Comparison of ENCODE assay signal across 8 cellular contexts in the genomic region with DNA sequence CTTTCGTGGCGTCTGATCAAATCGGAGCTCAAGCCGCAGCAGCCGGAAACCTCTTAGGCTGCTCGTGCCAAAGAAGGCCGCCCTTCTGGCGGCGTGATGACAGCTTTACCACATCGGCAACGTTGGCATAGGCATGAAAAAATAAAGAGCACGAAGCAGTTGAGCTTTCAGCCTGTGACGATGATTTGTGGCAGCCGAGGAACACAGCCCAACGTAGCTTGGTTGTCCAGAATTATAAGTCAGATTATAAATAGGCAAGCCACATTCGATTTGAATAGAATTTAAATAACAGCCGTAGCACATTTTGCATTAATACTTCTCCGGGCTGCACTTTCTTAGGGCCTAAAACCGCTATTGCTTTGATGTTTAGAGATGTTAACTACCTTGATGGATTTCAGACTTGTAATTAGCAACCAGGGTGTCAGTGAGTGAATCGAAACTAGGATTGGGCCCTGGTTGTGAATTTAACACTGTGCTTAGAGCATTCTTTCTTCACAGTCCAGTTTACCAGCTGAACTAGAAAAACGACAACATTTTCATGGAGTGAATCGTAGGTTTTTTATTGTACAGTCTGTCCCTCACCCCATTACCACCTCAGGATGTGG. TPM values are rescaled to one million over a fixed set of nuclear protein-coding genes. Genes with fewer than 3 reads are reported as not detected.
DNase-seq lines count a peak whose midpoint lies in the region; ATAC-seq and TF ChIP-seq lines count a peak whose summit lies in the region.

No MANE protein-coding gene starts in this region.

- H3K4me3 ChIP-seq in LNCaP clone FGC (ENCODE audit: low read depth, low read length) = peak overlapping the region; percentile 68
- peak overlapping the region; percentile 86 for H3K4me3 ChIP-seq in osteoblast (ENCODE audit: insufficient read depth, low read length)
- peak overlapping the region; percentile 96 for H3K4me3 ChIP-seq in thoracic aorta

- H2AFZ ChIP-seq in osteoblast (ENCODE audit: low read length) = peak overlapping the region; percentile 65

- H3K9me3 ChIP-seq in osteoblast (ENCODE audit: low read depth, low read length) (no peaks in the 10 kb centered on the region), thoracic aorta (no peaks in the 10 kb centered on the region)

- H3K27me3 ChIP-seq in osteoblast (ENCODE audit: insufficient read depth, low read length) (no peaks in the 10 kb centered on the region), thoracic aorta (replicated peaks; ENCODE audit: insufficient read depth) (no peaks in the 10 kb centered on the region)

- DNase-seq in COR-L47 (lab: John Stamatoyannopoulos, UW) (peak; percentile 27), LNCaP clone FGC (ENCODE audit: low read depth) (peak; percentile 80), SIG-M5 treated with dmso at 0.1 percent for 504 hours (lab: John Stamatoyannopoulos, UW; ENCODE audit: unreplicated experiment) (peak; percentile 45), germinal center (ENCODE audit: low spot score) (peak; percentile 45), osteoblast (ENCODE audit: insufficient read length, low spot score, missing footprints) (peak; percentile 85), thoracic aorta (ENCODE audit: low spot score) (peak; percentile 30)
- DNase-seq in activated naive CD4-positive, alpha-beta T cell (lab: John Stamatoyannopoulos, UW) = peak; percentile 27 to 74 (median 48)

- H3K36me3 ChIP-seq in osteoblast (ENCODE audit: insufficient read depth, low read length) (no peaks in the 10 kb centered on the region), thoracic aorta (no peaks in the 10 kb centered on the region)

- peak overlapping the region; percentile 98 for H3K27ac ChIP-seq in osteoblast (ENCODE audit: low read depth, low read length)
- H3K27ac ChIP-seq in thoracic aorta = peak overlapping the region; percentile 97 to 100

- H3K79me2 ChIP-seq in osteoblast (ENCODE audit: insufficient read depth, low read length) = peaks cover 40% of the 10 kb centered on the region

- ATAC-seq in GM21717 (IDR thresholded peaks at IDR 0.05; ENCODE audit: unreplicated experiment) (peak; percentile 25), thoracic aorta (ENCODE audit: insufficient number of reproducible peaks, low FRiP score, low read depth) (peak; percentile 39)

- TF ChIP-seq CTCF in LNCaP clone FGC (IDR thresholded peaks at IDR 0.05; ENCODE audit: control insufficient read depth, extremely low read depth, insufficient read depth) (no peak), osteoblast (IDR thresholded peaks at IDR 0.05; ENCODE audit: extremely low read depth, low read depth, low read length) (no peak), thoracic aorta (IDR thresholded peaks at IDR 0.05) (no peak)

- H3K4me1 ChIP-seq in osteoblast (ENCODE audit: insufficient read depth, low read length) (peaks cover 25% of the 10 kb centered on the region), thoracic aorta (ENCODE audit: control insufficient read depth in 1 of 2, low read depth in 2 of 2) (peaks cover 33 to 36% of the 10 kb centered on the region in 2 donors)

- peaks cover 32% of the 10 kb centered on the region for H4K20me1 ChIP-seq in osteoblast (ENCODE audit: insufficient read depth, low read length)

- peak overlapping the region; percentile 99 for H3K4me2 ChIP-seq in osteoblast (ENCODE audit: insufficient read depth, low read length)

RNA-seq across cellular contexts. Expression of a gene that starts 0.9 kb away (rescaled TPM):
- total RNA-seq in osteoblast = 124 and 128 TPM in 2 replicates
- 100 to 1,000 TPM in 1 of 2 donors, 10 to 100 TPM in 1; 70.0 to 170 TPM for total RNA-seq in thoracic aorta

RNA-seq across cellular contexts. Expression of a gene that starts 40.4 kb away (rescaled TPM):
- 0.72 and 1.5 TPM in 2 replicates for total RNA-seq in osteoblast
- under 1 TPM in 1 of 2 donors, not detected in 1; 0.41 TPM for total RNA-seq in thoracic aorta

Comparison
In these comparisons a context has a peak if more than half of its experiments do, and no peak if none do; other contexts are left out.
1. Peak in every context shown above with its lines: DNase-seq, ATAC-seq, H3K4me3 ChIP-seq and H3K27ac ChIP-seq.
2. DNase-seq: peak in every context shown above with its lines; median percentile 85 in osteoblast; 80 in LNCaP clone FGC; 48 in activated naive CD4-positive, alpha-beta T cell; 45 in SIG-M5 treated with dmso at 0.1 percent for 504 hours; 45 in germinal center; 30 in thoracic aorta; 27 in COR-L47.